ENCODE assay signal across 16 cellular contexts in the genomic region with DNA sequence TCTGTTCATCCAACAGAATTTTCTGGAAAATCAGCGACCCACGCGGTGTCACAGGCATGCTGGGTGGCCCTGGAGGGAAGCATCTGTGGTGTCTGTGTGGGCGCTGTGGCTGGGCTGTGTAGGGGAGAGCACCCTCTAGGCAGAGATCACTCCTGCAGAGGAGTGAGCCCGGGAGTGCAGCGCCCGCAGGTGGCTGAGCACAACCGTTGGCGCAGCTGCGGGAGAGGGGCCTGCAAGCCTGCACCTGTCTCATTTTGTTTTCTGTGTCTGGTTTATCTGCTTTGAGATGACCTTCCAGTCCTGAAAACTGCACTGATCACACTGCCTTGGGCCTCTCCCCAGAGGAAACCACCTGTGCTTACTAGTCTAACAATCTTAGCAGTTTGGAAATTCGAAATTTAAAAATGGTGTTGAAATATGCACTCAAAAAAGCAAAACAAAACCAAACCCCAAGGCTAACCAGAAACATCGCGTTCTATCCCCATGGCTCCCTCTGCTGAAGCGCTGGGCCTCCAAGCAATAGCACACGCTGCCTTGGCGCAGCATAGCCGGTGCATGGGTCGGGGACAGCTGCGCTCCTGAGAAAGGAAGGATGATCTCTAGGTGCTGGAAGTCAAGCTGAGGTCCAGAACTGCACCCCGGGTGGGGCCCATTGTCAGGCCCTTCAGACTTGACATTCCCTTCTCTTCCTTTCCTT. TPM values are rescaled to one million over a fixed set of nuclear protein-coding genes. Genes with fewer than 3 reads are reported as not detected.
DNase-seq lines count a peak whose midpoint lies in the region; ATAC-seq, FAIRE-seq and TF ChIP-seq lines count a peak whose summit lies in the region.
"Had no signal": no experiment of that assay in that cellular context is flagged by ENCODE, and none has a peak within 500 bp of the region (broad histone marks: within the 10 kb centered on the region; RNA-seq: fewer than 3 reads in every experiment).

No MANE protein-coding gene starts in this region.

- no peak overlapping the region for H3K27ac Mint-ChIP-seq in activated naive CD8-positive, alpha-beta T cell treated with anti-CD3 and anti-CD28 coated beads, Interleukin-2, amount 10 ng/mL, durations not matched to agents 7 days and 5 days
- H3K27ac Mint-ChIP-seq: activated B cell treated with CpG ODN at 0.5 μM for 24 hours; activated naive CD8-positive, alpha-beta T cell had no signal

- DNase-seq in GM10248 (ENCODE audit: extremely low spot score) (peak; percentile 48), NCI-H2196 treated with DMSO at 0.1 percent for 48 hours (lab: John Stamatoyannopoulos, UW; ENCODE audit: unreplicated experiment) (peak; percentile 55), frontal cortex (ENCODE audit: low spot score in 2 of 2) (no peak), GM12892 (ENCODE audit: insufficient read length) (no peak), T-helper 2 cell (no peak), NK-92 (lab: John Stamatoyannopoulos, UW; ENCODE audit: unreplicated experiment) (no peak)
- DNase-seq in activated naive CD8-positive, alpha-beta T cell treated with anti-CD3 and anti-CD28 coated beads, Interleukin-2, amount 10 ng/mL, durations not matched to agents 7 days and 5 days = peak; percentile 48
- DNase-seq: activated B cell treated with CpG ODN at 0.5 μM for 24 hours, IMR-90, mucosa of descending colon had no signal

- TF ChIP-seq CTCF in C4-2B (conservative IDR thresholded peaks at IDR 0.05) (no peak), GM10248 (IDR thresholded peaks at IDR 0.05; ENCODE audit: control extremely low read depth, extremely low read depth, low read depth, missing control alignments) (no peak)

- POLR2A ChIA-PET in GM10248 (lab: Yijun Ruan, JAX) = no interaction called here
- POLR2A ChIA-PET in activated naive CD8-positive, alpha-beta T cell treated with anti-CD3 and anti-CD28 coated beads, Interleukin-2, amount 10 ng/mL, durations not matched to agents 7 days and 5 days (lab: Charles Lee) = interaction anchor here (0.7 kb wide), 1 partner anchor 71 kb away, joined by 3 read pairs; no protein-coding TSS in a partner anchor

- peaks cover 44% of the 10 kb centered on the region for H3K27me3 Mint-ChIP-seq in activated naive CD8-positive, alpha-beta T cell treated with anti-CD3 and anti-CD28 coated beads, Interleukin-2, amount 10 ng/mL, durations not matched to agents 7 days and 5 days

- peak; percentile 71 for ATAC-seq in activated naive CD8-positive, alpha-beta T cell treated with anti-CD3 and anti-CD28 coated beads, Interleukin-2, amount 10 ng/mL, durations not matched to agents 7 days and 5 days (ENCODE audit: low read depth)
- ATAC-seq: mucosa of descending colon had no signal

- peak overlapping the region; percentile 90 for H3K27ac ChIP-seq in C4-2B
- H3K27ac ChIP-seq: coronary artery, SJSA1 had no signal

- no peaks in the 10 kb centered on the region for H3K36me3 Mint-ChIP-seq in activated naive CD8-positive, alpha-beta T cell treated with anti-CD3 and anti-CD28 coated beads, Interleukin-2, amount 10 ng/mL, durations not matched to agents 7 days and 5 days
- H3K36me3 Mint-ChIP-seq: activated naive CD8-positive, alpha-beta T cell; CD8-positive, alpha-beta memory T cell had no signal

- no peak for TF ChIP-seq POLR2A in GM12892 (IDR thresholded peaks at IDR 0.05; ENCODE audit: low read depth, low read length)

- FAIRE-seq in frontal cortex (lab: Jason Lieb, UNC) (no peak), GM12892 (lab: Jason Lieb, UNC) (no peak)

- H3K4me1 Mint-ChIP-seq in activated naive CD8-positive, alpha-beta T cell treated with anti-CD3 and anti-CD28 coated beads, Interleukin-2, amount 10 ng/mL, durations not matched to agents 7 days and 5 days = peaks cover 12% of the 10 kb centered on the region

- H3K9me3 Mint-ChIP-seq in activated naive CD8-positive, alpha-beta T cell treated with anti-CD3 and anti-CD28 coated beads, Interleukin-2, amount 10 ng/mL, durations not matched to agents 7 days and 5 days = no peaks in the 10 kb centered on the region
- H3K9me3 Mint-ChIP-seq: activated B cell treated with CpG ODN at 0.5 μM for 24 hours had no signal

- H3K4me3 Mint-ChIP-seq in activated naive CD8-positive, alpha-beta T cell treated with anti-CD3 and anti-CD28 coated beads, Interleukin-2, amount 10 ng/mL, durations not matched to agents 7 days and 5 days = no peak overlapping the region
- H3K4me3 Mint-ChIP-seq: activated B cell treated with CpG ODN at 0.5 μM for 24 hours; activated naive CD8-positive, alpha-beta T cell had no signal

- CTCF ChIA-PET in GM10248 (lab: Yijun Ruan, JAX) = interaction anchor here (0.7 to 2.4 kb wide), 4 partner anchors 22 to 41 kb away, joined by 3 to 9 read pairs (median 6); no protein-coding TSS in a partner anchor

RNA-seq across cellular contexts. Expression of a gene that starts 4.8 kb away (rescaled TPM):
- not detected for total RNA-seq in activated naive CD8-positive, alpha-beta T cell treated with anti-CD3 and anti-CD28 coated beads, Interleukin-2, amount 10 ng/mL, durations not matched to agents 7 days and 5 days
- not detected for total RNA-seq in frontal cortex
- polyA plus RNA-seq in GM12892 (2012; ENCODE audit: missing spikeins) = not detected
- total RNA-seq: activated B cell treated with CpG ODN at 0.5 μM for 24 hours; CD8-positive, alpha-beta memory T cell; IMR-90; NCI-H460; SJSA1 had no signal
- polyA plus RNA-seq: CD8-positive, alpha-beta memory T cell; IMR-90 had no signal

RNA-seq across cellular contexts. Expression of a gene that starts 40.5 kb away (rescaled TPM):
- total RNA-seq in activated naive CD8-positive, alpha-beta T cell treated with anti-CD3 and anti-CD28 coated beads, Interleukin-2, amount 10 ng/mL, durations not matched to agents 7 days and 5 days = 100 to 1,000 TPM; 103 to 106 TPM
- total RNA-seq in frontal cortex = 0.41 TPM
- 50.1 TPM for polyA plus RNA-seq in GM12892 (2012; ENCODE audit: missing spikeins)
- total RNA-seq: SJSA1 had no signal

Comparison
In these comparisons a context has a peak if more than half of its experiments do, and no peak if none do; other contexts are left out.
1. DNase-seq: peak in GM10248 (single experiment), NCI-H2196 treated with DMSO at 0.1 percent for 48 hours (single experiment) and activated naive CD8-positive, alpha-beta T cell treated with anti-CD3 and anti-CD28 coated beads, Interleukin-2, amount 10 ng/mL, durations not matched to agents 7 days and 5 days (single experiment); none in frontal cortex (0 of 2), GM12892 (single experiment), T-helper 2 cell (0 of 5) and NK-92 (single experiment).
2. RNA of a gene that starts 40.5 kb away (total RNA-seq): 103 to 106 TPM in activated naive CD8-positive, alpha-beta T cell treated with anti-CD3 and anti-CD28 coated beads, Interleukin-2, amount 10 ng/mL, durations not matched to agents 7 days and 5 days; 0.41 TPM in frontal cortex (single experiment); every median in the first group is over 10 times any median in the second.